9 cellular contexts compared by ENCODE assay signal in genomic region chr4:74109116-74109791, GRCh38. TPM values are rescaled to one million over a fixed set of nuclear protein-coding genes. Genes with fewer than 3 reads are reported as not detected.
DNase-seq lines count a peak whose midpoint lies in the region; TF ChIP-seq lines count a peak whose summit lies in the region.
"Had no signal": no experiment of that assay in that cellular context is flagged by ENCODE, and none has a peak within 500 bp of the region (broad histone marks: within the 10 kb centered on the region; RNA-seq: fewer than 3 reads in every experiment).

No MANE protein-coding gene starts in this region.

- H3K27me3 ChIP-seq in BE2C (peaks cover 3% of the 10 kb centered on the region; the same call in 1 of the 2 replicates), ovary (no peaks in the 10 kb centered on the region)

- H3K27ac Mint-ChIP-seq in progenitor cell of endocrine pancreas: peak overlapping the region; percentile 43

- TF ChIP-seq CTCF in progenitor cell of endocrine pancreas (IDR thresholded peaks at IDR 0.05; ENCODE audit: unreplicated experiment) (no peak), BE2C (IDR thresholded peaks at IDR 0.05; ENCODE audit: low read depth, low read length) (no peak), ovary (IDR thresholded peaks at IDR 0.05) (no peak), GM10248 (IDR thresholded peaks at IDR 0.05; ENCODE audit: control extremely low read depth, extremely low read depth, low read depth, missing control alignments) (no peak)

- TF ChIP-seq EP300 in ovary (IDR thresholded peaks at IDR 0.05): no peak

- no peak overlapping the region for H3K27ac ChIP-seq in ovary

- H3K9me3 ChIP-seq in BE2C (no peaks in the 10 kb centered on the region), ovary (no peaks in the 10 kb centered on the region)

- no peak overlapping the region for H3K4me3 Mint-ChIP-seq in progenitor cell of endocrine pancreas (ENCODE audit: low read depth)

- no peaks in the 10 kb centered on the region for H3K36me3 Mint-ChIP-seq in progenitor cell of endocrine pancreas (ENCODE audit: insufficient read depth)

- no peak for TF ChIP-seq POLR2A in ovary (IDR thresholded peaks at IDR 0.05)

- in situ Hi-C loops in SK-MEL-5 (cut with HindIII; ENCODE audit: low pct_unique_long_range_greater_than_20kb, low sequenced_read_pairs): no loop called here

- DNase-seq in ELF-1 (ENCODE audit: low read depth, low spot score) (peak; percentile 82), SK-MEL-5 (ENCODE audit: low read depth, low spot score) (peak; percentile 32), fibroblast of the conjunctiva (ENCODE audit: low read depth) (peak; percentile 96), progenitor cell of endocrine pancreas (ENCODE audit: low spot score, unreplicated experiment) (no peak), BE2C (no peak), ovary (no peak), GM10248 (ENCODE audit: extremely low spot score) (no peak), cerebellar cortex (ENCODE audit: low spot score) (no peak)
- DNase-seq: glutamatergic neuron had no signal

- H3K4me1 Mint-ChIP-seq in progenitor cell of endocrine pancreas (ENCODE audit: low read depth): peaks cover 2% of the 10 kb centered on the region

- H3K4me1 ChIP-seq in BE2C: no peaks in the 10 kb centered on the region
- no peaks in the 10 kb centered on the region for H3K4me1 ChIP-seq in ovary (ENCODE audit: insufficient read depth)

- H3K27me3 Mint-ChIP-seq in progenitor cell of endocrine pancreas: peaks cover 3% of the 10 kb centered on the region

- H3K4me3 ChIP-seq in BE2C (ENCODE audit: low read depth, low read length) (no peak overlapping the region), ovary (no peak overlapping the region)

- intact Hi-C loops in ovary (cut with DNase I): no loop called here

- CTCF ChIA-PET in GM10248 (lab: Yijun Ruan, JAX): interaction anchor here (0.8 kb wide), 1 partner anchor 378 kb away, joined by 3 read pairs; no protein-coding TSS in a partner anchor

- POLR2A ChIA-PET in GM10248 (lab: Yijun Ruan, JAX): no interaction called here

- WGBS in ovary, 3 donors: 42 to 51% (median 44%) methylated on average over 3 of the region's 3 CpGs

- H3K9me3 Mint-ChIP-seq in progenitor cell of endocrine pancreas (ENCODE audit: low read depth): no peaks in the 10 kb centered on the region

- H3K36me3 ChIP-seq in BE2C (no peaks in the 10 kb centered on the region), ovary (no peaks in the 10 kb centered on the region)

RNA-seq across cellular contexts. Expression of gene CXCL2, which starts 10.3 kb away (rescaled TPM):
- total RNA-seq in SK-MEL-5 (2014; rRNA removed; shearing (Covaris generic)): 0.53 and 0.61 TPM in 2 replicates
- polyA plus RNA-seq in SK-MEL-5 (2015; cell fraction: cytosol; rRNA removed): 1.6 and 2.2 TPM in 2 replicates
- polyA plus RNA-seq in SK-MEL-5 (2015; cell fraction: nucleus; rRNA removed): 5.2 and 11.4 TPM in 2 replicates
- total RNA-seq in progenitor cell of endocrine pancreas (0.50 and 0.78 TPM in 2 replicates), ovary (100 to 1,000 TPM in 1 of 7 donors, 10 to 100 TPM in 3, 1 to 10 TPM in 3; 2.8 to 431 (median 11.0) TPM)
- not detected for polyA plus RNA-seq in BE2C (2012; ENCODE audit: insufficient read depth, insufficient read length, low read depth)
- 10 to 100 TPM in 1 of 2 donors, 1 to 10 TPM in 1; 3.4 to 12.7 TPM for polyA plus RNA-seq in ovary

RNA-seq across cellular contexts. Expression of gene MTHFD2L, which starts 48.7 kb away (rescaled TPM):
- 7.5 TPM in 2 replicates for total RNA-seq in SK-MEL-5 (2014; rRNA removed; shearing (Covaris generic))
- 3.0 and 3.9 TPM in 2 replicates for polyA plus RNA-seq in SK-MEL-5 (2015; cell fraction: cytosol; rRNA removed)
- 42.4 and 44.3 TPM in 2 replicates for polyA plus RNA-seq in SK-MEL-5 (2015; cell fraction: nucleus; rRNA removed)
- total RNA-seq in progenitor cell of endocrine pancreas: 21.1 and 23.3 TPM in 2 replicates
- 20.8 TPM for polyA plus RNA-seq in BE2C (2012; ENCODE audit: insufficient read depth, insufficient read length, low read depth)
- total RNA-seq in ovary: 10 to 100 TPM; 12.3 to 19.3 (median 14.5) TPM
- polyA plus RNA-seq in ovary: 1 to 10 TPM; 5.8 to 8.6 TPM

Comparison
In these comparisons a context has a peak if more than half of its experiments do, and no peak if none do; other contexts are left out.
1. DNase-seq: peak in ELF-1 (single experiment), SK-MEL-5 (single experiment) and fibroblast of the conjunctiva (single experiment); none in progenitor cell of endocrine pancreas (single experiment), BE2C (single experiment), ovary (0 of 5), GM10248 (single experiment) and cerebellar cortex (single experiment).